ENCODE assay signal across 8 cellular contexts in genomic region chr15:73264881-73265280, GRCh38.
"Had no signal": no experiment of that assay in that cellular context is flagged by ENCODE, and none has a peak within 500 bp of the region (broad histone marks: within the 10 kb centered on the region; RNA-seq: fewer than 3 reads in every experiment).

No MANE protein-coding gene starts in this region.

- H3K4me1 Mint-ChIP-seq: activated naive CD4-positive, alpha-beta T cell treated with anti-CD3 and anti-CD28 coated beads, Interleukin-2, amount 50 U/mL, for 24 hours had no signal

- H3K4me3 Mint-ChIP-seq: activated CD8-positive, alpha-beta T cell treated with anti-CD3 and anti-CD28 coated beads for 36 hours; activated naive CD4-positive, alpha-beta T cell treated with anti-CD3 and anti-CD28 coated beads, Interleukin-2, amount 50 U/mL, for 24 hours; memory B cell; naive thymus-derived CD4-positive, alpha-beta T cell had no signal

- DNase-seq: esophagus squamous epithelium, left ventricle myocardium inferior, sigmoid colon, spleen had no signal

- H3K27me3 Mint-ChIP-seq: activated naive CD4-positive, alpha-beta T cell treated with anti-CD3 and anti-CD28 coated beads, Interleukin-2, amount 50 U/mL, for 24 hours; memory B cell; naive thymus-derived CD4-positive, alpha-beta T cell had no signal

- H3K9me3 Mint-ChIP-seq: activated CD8-positive, alpha-beta T cell treated with anti-CD3 and anti-CD28 coated beads for 36 hours; activated naive CD4-positive, alpha-beta T cell treated with anti-CD3 and anti-CD28 coated beads, Interleukin-2, amount 50 U/mL, for 24 hours; memory B cell; naive thymus-derived CD4-positive, alpha-beta T cell had no signal

- H3K27ac Mint-ChIP-seq: activated CD8-positive, alpha-beta T cell treated with anti-CD3 and anti-CD28 coated beads for 36 hours; activated naive CD4-positive, alpha-beta T cell treated with anti-CD3 and anti-CD28 coated beads, Interleukin-2, amount 50 U/mL, for 24 hours; memory B cell; naive thymus-derived CD4-positive, alpha-beta T cell had no signal
